Comparison of ENCODE assay signal across 20 cellular contexts in the genomic region with DNA sequence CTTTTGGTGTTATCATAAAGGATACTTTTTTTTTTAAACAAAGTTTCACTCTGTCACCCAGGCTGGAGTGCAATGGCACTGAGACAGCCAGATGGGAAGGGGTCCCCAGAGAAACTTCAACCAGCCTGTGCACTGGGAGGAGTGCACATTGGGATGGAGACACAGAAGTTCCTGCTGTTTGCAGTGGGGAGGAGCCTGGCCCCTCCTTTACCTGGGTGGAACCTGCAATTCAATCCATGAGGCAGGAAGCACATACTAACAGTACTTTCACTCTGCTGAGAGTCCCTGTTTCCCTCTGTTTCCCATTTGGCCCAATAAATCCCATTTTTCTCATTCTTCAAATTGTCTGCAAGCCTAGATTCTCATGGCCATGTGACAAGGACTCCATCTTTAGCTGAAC. TPM values are rescaled to one million over a fixed set of nuclear protein-coding genes. Genes with fewer than 3 reads are reported as not detected.
DNase-seq lines count a peak whose midpoint lies in the region; ATAC-seq, FAIRE-seq and TF ChIP-seq lines count a peak whose summit lies in the region.
"Had no signal": no experiment of that assay in that cellular context is flagged by ENCODE, and none has a peak within 500 bp of the region (broad histone marks: within the 10 kb centered on the region; RNA-seq: fewer than 3 reads in every experiment).

No MANE protein-coding gene starts in this region.

- no peak for TF ChIP-seq EP300 in K562 (IDR thresholded peaks at IDR 0.05; ENCODE audit: low read length)

- no peak for DNase-seq in K562 (ENCODE audit: extremely low read depth in 1 of 4, low spot score in 3 of 4)
- DNase-seq in keratinocyte (ENCODE audit: low read depth, low spot score) = no peak
- peak; percentile 2 for DNase-seq in small intestine
- no peak for DNase-seq in right lobe of liver
- no peak for DNase-seq in cortex of kidney (lab: John Stamatoyannopoulos, UW)
- DNase-seq: Caco-2; CD8-positive, alpha-beta memory T cell; DMS53; GF-D8; GM23248; H9; IMR-90; KG1 had no signal

- in situ Hi-C loops in K562 (cut with MboI) = no loop called here

- H3K27me3 ChIP-seq in Loucy (ENCODE audit: insufficient read depth, low read length, poor library complexity, severe bottlenecking) (no peaks in the 10 kb centered on the region), K562 (ENCODE audit: control insufficient read depth in 2 of 2, insufficient read depth in 2 of 2, low read length in 2 of 2) (peaks cover 6 to 13% of the 10 kb centered on the region in 2 experiments), keratinocyte (ENCODE audit: control insufficient read depth, extremely low read depth, insufficient read depth, low read length) (peaks cover 3% of the 10 kb centered on the region), small intestine (ENCODE audit: control insufficient read depth in 2 of 2, insufficient read depth in 2 of 2, low read length in 2 of 2) (peaks cover 0 to 6% of the 10 kb centered on the region in 2 donors), right lobe of liver (no peaks in the 10 kb centered on the region)

- no peaks in the 10 kb centered on the region for H3F3A ChIP-seq in Loucy (ENCODE audit: low read depth)

- dilution Hi-C loops in keratinocyte (cut with MboI; ENCODE audit: extremely low pct_ligation_motif_present, low sequenced_read_pairs) = no loop called here

- H3K9me3 ChIP-seq in Loucy (ENCODE audit: insufficient read depth, low read depth, low read length) (no peaks in the 10 kb centered on the region), K562 (replicated peaks; ENCODE audit: control insufficient read depth, insufficient read depth, low read depth, low read length) (0 out of 2 replicates have a peak, but pooled peaks cover 5% of the 10 kb centered on the region), keratinocyte (ENCODE audit: control insufficient read depth, low read depth, low read length) (no peaks in the 10 kb centered on the region), small intestine (ENCODE audit: control insufficient read depth, low read depth) (no peaks in the 10 kb centered on the region), right lobe of liver (no peaks in the 10 kb centered on the region)

- CTCF ChIA-PET in K562 (lab: Yijun Ruan, JAX; ENCODE audit: low intra/inter-chr PET ratio) = no interaction called here

- peak; percentile 34; the same call in 1 of the 3 replicates for ATAC-seq in K562
- ATAC-seq in right lobe of liver = no peak
- ATAC-seq in GM18517 (IDR thresholded peaks at IDR 0.05; ENCODE audit: unreplicated experiment) = no peak

- H3K9me1 ChIP-seq in K562 (ENCODE audit: control insufficient read depth, insufficient read depth, low read length) = no peaks in the 10 kb centered on the region
- no peaks in the 10 kb centered on the region for H3K9me1 ChIP-seq in keratinocyte (ENCODE audit: control insufficient read depth, extremely low read depth, insufficient read depth, low read length)

- POLR2A ChIA-PET in K562 (lab: Yijun Ruan, JAX) = interaction anchor here (0.6 kb wide), 1 partner anchor 70 kb away, joined by 3 read pairs; no protein-coding TSS in a partner anchor

- H4K20me1 ChIP-seq in Loucy (ENCODE audit: insufficient read depth, low read length, poor library complexity, severe bottlenecking) (no peaks in the 10 kb centered on the region), K562 (replicated peaks; ENCODE audit: control insufficient read depth, insufficient read depth, low read length) (no peaks in the 10 kb centered on the region), keratinocyte (ENCODE audit: control insufficient read depth, extremely low read depth, insufficient read depth, low read length) (no peaks in the 10 kb centered on the region)

- H3K27ac ChIP-seq in K562 (ENCODE audit: extremely low read depth, low read depth, low read length) = no peak overlapping the region
- H3K27ac ChIP-seq in keratinocyte (ENCODE audit: control insufficient read depth, insufficient read depth, low read length) = no peak overlapping the region
- no peak overlapping the region for H3K27ac ChIP-seq in small intestine (ENCODE audit: low read depth in 1 of 2, low read length in 1 of 2)
- H3K27ac ChIP-seq in right lobe of liver = no peak overlapping the region
- H3K27ac ChIP-seq: GM23248 had no signal

- TF ChIP-seq POLR2A in K562 (conservative IDR thresholded peaks at IDR 0.05) = no peak
- TF ChIP-seq POLR2A in right lobe of liver (IDR thresholded peaks at IDR 0.05) = no peak

- FAIRE-seq in K562 (lab: Jason Lieb, UNC) (no peak), keratinocyte (lab: Jason Lieb, UNC) (no peak), small intestine (lab: Jason Lieb, UNC) (no peak)
- FAIRE-seq: GM18507 had no signal

- no peak for TF ChIP-seq RAD21 in K562 (CRISPR knock-in tag; conservative IDR thresholded peaks at IDR 0.05 in 1 of 2, IDR thresholded peaks at IDR 0.05 in 1 of 2)

- intact Hi-C loops in K562 (cut with micrococcal nuclease) (no loop called here), right lobe of liver (cut with DNase I) (no loop called here)

- no peak overlapping the region for H3K9ac ChIP-seq in Loucy (ENCODE audit: low read depth, low read length, poor library complexity, severe bottlenecking)
- H3K9ac ChIP-seq in K562 (ENCODE audit: insufficient read depth in 1 of 2, low read depth in 2 of 2, low read length in 2 of 2) = no peak overlapping the region
- no peak overlapping the region for H3K9ac ChIP-seq in keratinocyte (ENCODE audit: control insufficient read depth, extremely low read depth, insufficient read depth, low read length)
- H3K9ac ChIP-seq: GM23248 had no signal

- H3K79me2 ChIP-seq in Loucy (ENCODE audit: insufficient read depth, low read length) (no peaks in the 10 kb centered on the region), K562 (ENCODE audit: control insufficient read depth, insufficient read depth, low read length) (no peaks in the 10 kb centered on the region), keratinocyte (ENCODE audit: control insufficient read depth, insufficient read depth, low read length) (no peaks in the 10 kb centered on the region)

- H3K4me1 ChIP-seq in Loucy (ENCODE audit: insufficient read depth, low read length, poor library complexity, severe bottlenecking) (peaks cover 8% of the 10 kb centered on the region), K562 (replicated peaks in 1 of 2; ENCODE audit: control insufficient read depth in 2 of 2, insufficient read depth in 2 of 2, low read length in 2 of 2) (peaks cover under 1 to 11% of the 10 kb centered on the region in 2 experiments; a peak in 2 of 5 replicates), keratinocyte (ENCODE audit: control insufficient read depth, extremely low read depth, insufficient read depth, low read length) (peaks cover 2% of the 10 kb centered on the region), small intestine (ENCODE audit: control insufficient read depth in 2 of 2, insufficient read depth in 1 of 2, low read depth in 1 of 2, low read length in 1 of 2) (no peaks in the 10 kb centered on the region), right lobe of liver (no peaks in the 10 kb centered on the region)
- H3K4me1 ChIP-seq: Caco-2 had no signal

- no peak for TF ChIP-seq CTCF in Loucy (conservative IDR thresholded peaks at IDR 0.05; ENCODE audit: low read length)
- TF ChIP-seq CTCF in K562 (IDR thresholded peaks at IDR 0.05 in 2 of 3, conservative IDR thresholded peaks at IDR 0.05 in 1 of 3; ENCODE audit: insufficient read depth in 2 of 3, low read depth in 1 of 3, low read length in 3 of 3) = no peak
- no peak for TF ChIP-seq CTCF in keratinocyte (optimal IDR thresholded peaks at IDR 0.05 in 1 of 3, IDR thresholded peaks at IDR 0.05 in 1 of 3, conservative IDR thresholded peaks at IDR 0.05 in 1 of 3; ENCODE audit: extremely low read depth in 1 of 3, insufficient read depth in 2 of 3, low read length in 3 of 3)
- no peak for TF ChIP-seq CTCF in right lobe of liver (IDR thresholded peaks at IDR 0.05)

- H3K4me2 ChIP-seq in Loucy (ENCODE audit: low read depth, low read length, poor library complexity, severe bottlenecking) = no peak overlapping the region
- H3K4me2 ChIP-seq in K562 (ENCODE audit: insufficient read depth, low read length) = no peak overlapping the region
- H3K4me2 ChIP-seq in keratinocyte (ENCODE audit: control insufficient read depth, extremely low read depth, insufficient read depth, low read depth, low read length) = no peak overlapping the region

- H2AFZ ChIP-seq in Loucy (ENCODE audit: low read length) (peak overlapping the region; percentile 52; the same call in 1 of the 2 replicates), K562 (ENCODE audit: low read depth, low read length) (no peak overlapping the region), keratinocyte (ENCODE audit: control insufficient read depth, low read length) (peak overlapping the region; percentile 8)
- H2AFZ ChIP-seq: GM23248 had no signal

- H3K36me3 ChIP-seq in Loucy (ENCODE audit: insufficient read depth, low read length) (no peaks in the 10 kb centered on the region), K562 (ENCODE audit: control insufficient read depth, insufficient read depth, low read length) (no peaks in the 10 kb centered on the region), keratinocyte (ENCODE audit: control insufficient read depth in 2 of 2, extremely low read depth in 1 of 2, insufficient read depth in 2 of 2, low read length in 2 of 2) (no peaks in the 10 kb centered on the region), small intestine (ENCODE audit: control insufficient read depth in 2 of 2, insufficient read depth in 2 of 2, low read length in 2 of 2) (no peaks in the 10 kb centered on the region), right lobe of liver (no peaks in the 10 kb centered on the region)

- no TSS peak for BruUV-seq in K562 (replicated peaks; lab: Mats Ljungman, UMichigan)

- no peaks in the 10 kb centered on the region for H3K9me2 ChIP-seq in Loucy (replicated peaks; ENCODE audit: low read depth, low read length)

- H3K4me3 ChIP-seq in Loucy (ENCODE audit: low read length, poor library complexity, severe bottlenecking) (no peak overlapping the region), K562 (no peak overlapping the region), keratinocyte (ENCODE audit: control insufficient read depth in 2 of 3, extremely low read depth in 1 of 3, insufficient read depth in 2 of 3, low read depth in 1 of 3, low read length in 3 of 3) (no peak overlapping the region), small intestine (ENCODE audit: low read depth in 1 of 2, low read length in 2 of 2) (no peak overlapping the region), right lobe of liver (no peak overlapping the region)
- H3K4me3 ChIP-seq: GM23248 had no signal

RNA-seq across cellular contexts. Expression of a gene that starts 42.3 kb away (rescaled TPM):
- not detected in 2 replicates for total RNA-seq in K562 (2011; cell fraction: chromatin; rRNA removed; ENCODE audit: low replicate concordance)
- not detected in 2 replicates for total RNA-seq in K562 (2011; cell fraction: nucleolus; rRNA removed)
- not detected in 2 replicates for total RNA-seq in K562 (2011; cell fraction: nucleoplasm; rRNA removed)
- total RNA-seq in K562 (2014; rRNA removed) = not detected in 2 replicates
- not detected in 2 replicates for total RNA-seq in K562 (2014; rRNA removed; fragmentation: Illumina TruSeq; extraction: Trizol)
- total RNA-seq in K562 (2015; rRNA removed; fragmentation: Illumina TruSeq; extraction: Trizol) = not detected in 2 replicates
- total RNA-seq in K562 (2021) = not detected in 2 replicates
- polyA plus RNA-seq in K562 (2011; rRNA removed) = not detected in 2 replicates
- polyA plus RNA-seq in K562 (2011; cell fraction: cytosol; rRNA removed) = 0.01 TPM in 1 of 2 replicates, not detected in the other
- polyA plus RNA-seq in K562 (2011; cell fraction: nucleus; rRNA removed) = not detected in 2 replicates
- polyA plus RNA-seq in K562 (2012) = not detected in 2 replicates
- polyA plus RNA-seq in K562 (2014; fragmentation: Illumina TruSeq; extraction: Trizol) = not detected in 2 replicates
- polyA plus RNA-seq in K562 (2014; fragmentation: Nextera tagmentation; extraction: Ambion mirVana) = not detected
- not detected in 2 replicates for polyA plus RNA-seq in K562 (2014; rRNA removed)
- polyA minus RNA-seq in K562 (2011; rRNA and poly(A)+ RNA removed) = not detected in 2 replicates
- polyA minus RNA-seq in K562 (2011; cell fraction: cytosol; rRNA and poly(A)+ RNA removed) = not detected in 2 replicates
- polyA minus RNA-seq in K562 (2011; cell fraction: nucleus; rRNA and poly(A)+ RNA removed) = not detected in 2 replicates
- polyA plus RNA-seq in keratinocyte = 0.03 TPM in 1 of 3 replicates, not detected in the others
- not detected for polyA plus RNA-seq in keratinocyte (2011; ENCODE audit: low read depth)
- 0.01 TPM in 1 of 2 replicates, not detected in the other for polyA plus RNA-seq in keratinocyte (2011; cell fraction: cytosol; rRNA removed)
- 0.07 TPM in 1 of 2 replicates, not detected in the other for polyA plus RNA-seq in keratinocyte (2011; cell fraction: nucleus; rRNA removed)
- polyA plus RNA-seq in keratinocyte (2012; ENCODE audit: low replicate concordance) = 0.02 and 0.11 TPM in 2 replicates
- 0.07 TPM in 2 of 3 replicates, not detected in the other for polyA minus RNA-seq in keratinocyte
- not detected for polyA minus RNA-seq in keratinocyte (2011; cell fraction: cytosol; rRNA and poly(A)+ RNA removed)
- not detected in 2 replicates for polyA minus RNA-seq in keratinocyte (2011; cell fraction: nucleus; rRNA and poly(A)+ RNA removed)
- polyA plus RNA-seq in small intestine = 1 to 10 TPM in 1 of 3 donors, under 1 TPM in 1, not detected in 1; 0.22 to 1.2 TPM
- total RNA-seq in right lobe of liver = under 1 TPM in 1 of 6 experiments, not detected in 5; 0.07 TPM
- total RNA-seq: A673; Caco-2; CD8-positive, alpha-beta memory T cell; GM23248; HT-29; IMR-90 had no signal
- polyA plus RNA-seq: BJ, CD14-positive monocyte, IMR-90 had no signal

RNA-seq across cellular contexts. Expression of a gene that starts 53.4 kb away (rescaled TPM):
- total RNA-seq in K562 (2011; cell fraction: chromatin; rRNA removed; ENCODE audit: low replicate concordance) = 172 and 205 TPM in 2 replicates
- 108 and 109 TPM in 2 replicates for total RNA-seq in K562 (2011; cell fraction: nucleolus; rRNA removed)
- 116 and 119 TPM in 2 replicates for total RNA-seq in K562 (2011; cell fraction: nucleoplasm; rRNA removed)
- total RNA-seq in K562 (2014; rRNA removed) (32.4 and 35.3 TPM in 2 replicates), K562 (2014; rRNA removed; fragmentation: Illumina TruSeq; extraction: Trizol) (28.5 and 30.4 TPM in 2 replicates), K562 (2015; rRNA removed; fragmentation: Illumina TruSeq; extraction: Trizol) (32.0 and 33.3 TPM in 2 replicates), K562 (2021) (40.6 and 44.9 TPM in 2 replicates), right lobe of liver (10 to 100 TPM; 15.8 to 20.0 (median 18.8) TPM)
- polyA plus RNA-seq in K562 (2011; rRNA removed) (47.8 and 50.6 TPM in 2 replicates), K562 (2014; fragmentation: Illumina TruSeq; extraction: Trizol) (40.3 and 44.4 TPM in 2 replicates), K562 (2014; fragmentation: Nextera tagmentation; extraction: Ambion mirVana) (1 to 10 TPM; 8.2 to 9.9 TPM), K562 (2014; rRNA removed) (37.6 and 37.8 TPM in 2 replicates), keratinocyte (23.6 to 29.3 TPM (median 28.2 TPM) in 3 replicates), small intestine (10 to 100 TPM; 22.0 to 47.0 (median 43.5) TPM)
- 48.0 and 51.9 TPM in 2 replicates for polyA plus RNA-seq in K562 (2011; cell fraction: cytosol; rRNA removed)
- polyA plus RNA-seq in K562 (2011; cell fraction: nucleus; rRNA removed) = 85.4 and 122 TPM in 2 replicates
- 45.5 and 57.8 TPM in 2 replicates for polyA plus RNA-seq in K562 (2012)
- 51.9 and 65.7 TPM in 2 replicates for polyA minus RNA-seq in K562 (2011; rRNA and poly(A)+ RNA removed)
- polyA minus RNA-seq in K562 (2011; cell fraction: cytosol; rRNA and poly(A)+ RNA removed) = 27.6 and 28.7 TPM in 2 replicates
- 28.7 and 48.8 TPM in 2 replicates for polyA minus RNA-seq in K562 (2011; cell fraction: nucleus; rRNA and poly(A)+ RNA removed)
- 29.0 TPM for polyA plus RNA-seq in keratinocyte (2011; ENCODE audit: low read depth)
- polyA plus RNA-seq in keratinocyte (2011; cell fraction: cytosol; rRNA removed) = 27.4 and 28.5 TPM in 2 replicates
- polyA plus RNA-seq in keratinocyte (2011; cell fraction: nucleus; rRNA removed) = 28.2 and 28.4 TPM in 2 replicates
- 22.9 and 23.9 TPM in 2 replicates for polyA plus RNA-seq in keratinocyte (2012; ENCODE audit: low replicate concordance)
- polyA minus RNA-seq in keratinocyte = 23.2 to 47.9 TPM (median 30.8 TPM) in 3 replicates
- polyA minus RNA-seq in keratinocyte (2011; cell fraction: cytosol; rRNA and poly(A)+ RNA removed) = 24.4 TPM
- 12.9 and 26.1 TPM in 2 replicates for polyA minus RNA-seq in keratinocyte (2011; cell fraction: nucleus; rRNA and poly(A)+ RNA removed)
